ENCODE assay signal across 15 cellular contexts in the genomic region with DNA sequence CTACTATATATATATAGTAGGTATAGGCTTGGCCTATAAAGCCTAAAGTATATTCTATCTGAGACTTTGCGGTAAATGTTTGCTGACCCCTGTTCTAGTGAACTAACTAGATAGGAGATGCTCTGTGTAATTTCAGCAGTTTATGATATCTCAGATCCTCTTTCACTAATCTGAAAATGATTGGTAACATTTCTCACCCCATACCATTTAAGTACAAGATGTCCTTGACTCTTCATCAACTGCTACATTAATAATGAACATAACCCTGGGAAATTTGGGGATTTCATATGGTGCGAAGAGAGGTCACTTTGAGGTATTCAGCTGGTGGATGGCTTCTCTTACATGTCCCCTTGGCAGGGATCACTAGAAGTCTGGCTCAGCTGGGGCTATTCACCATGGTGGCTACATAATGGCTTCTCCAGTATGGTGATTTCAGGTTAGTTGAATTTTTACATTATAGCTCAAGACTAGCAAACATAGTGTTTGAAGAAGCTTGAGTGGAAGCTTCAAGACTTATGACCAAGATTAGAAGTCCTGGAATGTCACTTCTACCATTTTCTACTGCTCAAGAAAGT.
DNase-seq lines count a peak whose midpoint lies in the region; ATAC-seq and TF ChIP-seq lines count a peak whose summit lies in the region.
"Had no signal": no experiment of that assay in that cellular context is flagged by ENCODE, and none has a peak within 500 bp of the region (broad histone marks: within the 10 kb centered on the region; RNA-seq: fewer than 3 reads in every experiment).

No MANE protein-coding gene starts in this region.

- H3K4me3 Mint-ChIP-seq in activated T-helper 2 cell treated with anti-CD3 and anti-CD28 coated beads, Interferon-gamma antibody, Interleukin-2, Interleukin-4, amounts not matched to agents 10 μg/mL and 5 μg/mL and 100 μg/mL, durations not matched to agents 14 hours and 24 hours and 36 hours (ENCODE audit: low read depth): no peak overlapping the region
- no peak overlapping the region for H3K4me3 Mint-ChIP-seq in endodermal cell
- H3K4me3 Mint-ChIP-seq: HFFc6, mesothelial cell of epicardium had no signal

- DNase-seq in HK-2 (ENCODE audit: unreplicated experiment) (no peak), endodermal cell (no peak)
- no peak for DNase-seq in activated T-helper 2 cell treated with anti-CD3 and anti-CD28 coated beads, Interferon-gamma antibody, Interleukin-2, Interleukin-4, amounts not matched to agents 10 μg/mL and 5 μg/mL and 100 μg/mL, durations not matched to agents 14 hours and 24 hours and 36 hours (ENCODE audit: low spot score)
- DNase-seq: adrenal gland, COR-L47, T-helper 9 cell had no signal

- H3K27ac ChIP-seq in endodermal cell (ENCODE audit: low read depth, low read length): no peak overlapping the region
- H3K27ac ChIP-seq: adrenal gland, coronary artery, RWPE1 had no signal

- intact Hi-C loops in activated T-helper 2 cell treated with anti-CD3 and anti-CD28 coated beads, Interferon-gamma antibody, Interleukin-2, Interleukin-4, amounts not matched to agents 10 μg/mL and 5 μg/mL and 100 μg/mL, durations not matched to agents 14 hours and 24 hours and 36 hours (cut with micrococcal nuclease): no loop called here

- H3K4me3 ChIP-seq in endodermal cell (ENCODE audit: low read length): no peak overlapping the region
- H3K4me3 ChIP-seq: adrenal gland, coronary artery had no signal

- H3K27ac Mint-ChIP-seq in activated T-helper 2 cell treated with anti-CD3 and anti-CD28 coated beads, Interferon-gamma antibody, Interleukin-2, Interleukin-4, amounts not matched to agents 10 μg/mL and 5 μg/mL and 100 μg/mL, durations not matched to agents 14 hours and 24 hours and 36 hours: no peak overlapping the region
- H3K27ac Mint-ChIP-seq in endodermal cell: no peak overlapping the region
- H3K27ac Mint-ChIP-seq: HFFc6, mesothelial cell of epicardium, progenitor cell of endocrine pancreas had no signal

- H3K36me3 ChIP-seq in endodermal cell (ENCODE audit: control insufficient read depth, insufficient read depth, low read length): no peaks in the 10 kb centered on the region
- H3K36me3 ChIP-seq: adrenal gland had no signal

- H3K4me1 ChIP-seq in endodermal cell (ENCODE audit: control insufficient read depth, insufficient read depth, low read length): no peaks in the 10 kb centered on the region
- H3K4me1 ChIP-seq: adrenal gland had no signal

- no peaks in the 10 kb centered on the region for H3K9me3 Mint-ChIP-seq in activated T-helper 2 cell treated with anti-CD3 and anti-CD28 coated beads, Interferon-gamma antibody, Interleukin-2, Interleukin-4, amounts not matched to agents 10 μg/mL and 5 μg/mL and 100 μg/mL, durations not matched to agents 14 hours and 24 hours and 36 hours
- no peaks in the 10 kb centered on the region for H3K9me3 Mint-ChIP-seq in endodermal cell
- H3K9me3 Mint-ChIP-seq: HFFc6 had no signal

- ATAC-seq in GM19025 (IDR thresholded peaks at IDR 0.05; ENCODE audit: low read depth, unreplicated experiment) (peak; percentile 41), HG02571 (IDR thresholded peaks at IDR 0.05; ENCODE audit: unreplicated experiment) (peak; percentile 30), HG03342 (IDR thresholded peaks at IDR 0.05; ENCODE audit: unreplicated experiment) (peak; percentile 50), GM19324 (IDR thresholded peaks at IDR 0.05; ENCODE audit: low FRiP score, unreplicated experiment) (no peak)

- H3K27me3 Mint-ChIP-seq in activated T-helper 2 cell treated with anti-CD3 and anti-CD28 coated beads, Interferon-gamma antibody, Interleukin-2, Interleukin-4, amounts not matched to agents 10 μg/mL and 5 μg/mL and 100 μg/mL, durations not matched to agents 14 hours and 24 hours and 36 hours (ENCODE audit: low read depth): peaks cover 9% of the 10 kb centered on the region
- H3K27me3 Mint-ChIP-seq in endodermal cell (ENCODE audit: insufficient read depth): no peaks in the 10 kb centered on the region
- H3K27me3 Mint-ChIP-seq: progenitor cell of endocrine pancreas had no signal

- H3K36me3 Mint-ChIP-seq in activated T-helper 2 cell treated with anti-CD3 and anti-CD28 coated beads, Interferon-gamma antibody, Interleukin-2, Interleukin-4, amounts not matched to agents 10 μg/mL and 5 μg/mL and 100 μg/mL, durations not matched to agents 14 hours and 24 hours and 36 hours (ENCODE audit: low read depth): no peaks in the 10 kb centered on the region
- no peaks in the 10 kb centered on the region for H3K36me3 Mint-ChIP-seq in endodermal cell (ENCODE audit: low read depth)
- H3K36me3 Mint-ChIP-seq: mesothelial cell of epicardium had no signal

- H3K9me3 ChIP-seq in endodermal cell (ENCODE audit: control insufficient read depth, low read length): peaks cover 4% of the 10 kb centered on the region
- H3K9me3 ChIP-seq: adrenal gland had no signal

- no peak for TF ChIP-seq CTCF in endodermal cell (conservative IDR thresholded peaks at IDR 0.05)

- H3K9ac ChIP-seq in endodermal cell (ENCODE audit: extremely low read depth, low read length, poor library complexity, severe bottlenecking): no peak overlapping the region

- no peaks in the 10 kb centered on the region for H3K27me3 ChIP-seq in endodermal cell (ENCODE audit: control insufficient read depth, insufficient read depth, low read length, poor library complexity, severe bottlenecking)
- H3K27me3 ChIP-seq: adrenal gland had no signal

- peaks cover 13% of the 10 kb centered on the region for H3K4me1 Mint-ChIP-seq in activated T-helper 2 cell treated with anti-CD3 and anti-CD28 coated beads, Interferon-gamma antibody, Interleukin-2, Interleukin-4, amounts not matched to agents 10 μg/mL and 5 μg/mL and 100 μg/mL, durations not matched to agents 14 hours and 24 hours and 36 hours (ENCODE audit: low read depth)
- H3K4me1 Mint-ChIP-seq in endodermal cell: peaks cover 7% of the 10 kb centered on the region
- H3K4me1 Mint-ChIP-seq: mesothelial cell of epicardium had no signal

- 94 to 100% methylated on average over 1 to 2 of the region's 2 CpGs for WGBS in endodermal cell (ENCODE audit: insufficient coverage in 1 of 2, insufficient read length in 1 of 2), 2 experiments
